Comparison of ENCODE assay signal across 1 cellular context in the genomic region with DNA sequence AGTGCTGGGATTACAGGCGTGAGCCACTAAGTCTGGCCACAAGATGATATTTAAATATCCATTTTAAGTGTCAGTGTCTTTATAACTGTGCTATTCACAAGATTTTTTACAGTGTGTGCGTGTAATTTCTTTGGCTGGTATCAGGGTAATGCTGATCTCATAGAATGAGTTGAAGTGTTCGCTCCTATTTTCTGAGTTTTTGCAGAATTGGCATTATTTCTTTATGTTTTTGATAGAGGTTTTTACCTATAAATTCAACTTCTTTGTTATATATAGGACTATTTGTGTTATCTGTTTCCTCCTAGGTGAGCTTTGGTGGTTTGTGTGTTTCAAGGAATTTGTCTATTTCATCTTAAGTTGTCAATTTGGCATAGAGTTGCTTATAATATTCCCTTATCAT.
TF ChIP-seq lines count a peak whose summit lies in the region.

No MANE protein-coding gene starts in this region.

TF ChIP-seq in HepG2, 621 proteins besides CTCF, POLR2A, EP300 and RAD21 (continued from another document):
- TF ChIP-seq ARID5B (CRISPR knock-in tag; IDR thresholded peaks at IDR 0.05) (no peak), KAT8 (CRISPR knock-in tag; IDR thresholded peaks at IDR 0.05) (no peak)
